8 cellular contexts compared by ENCODE assay signal in the genomic region with DNA sequence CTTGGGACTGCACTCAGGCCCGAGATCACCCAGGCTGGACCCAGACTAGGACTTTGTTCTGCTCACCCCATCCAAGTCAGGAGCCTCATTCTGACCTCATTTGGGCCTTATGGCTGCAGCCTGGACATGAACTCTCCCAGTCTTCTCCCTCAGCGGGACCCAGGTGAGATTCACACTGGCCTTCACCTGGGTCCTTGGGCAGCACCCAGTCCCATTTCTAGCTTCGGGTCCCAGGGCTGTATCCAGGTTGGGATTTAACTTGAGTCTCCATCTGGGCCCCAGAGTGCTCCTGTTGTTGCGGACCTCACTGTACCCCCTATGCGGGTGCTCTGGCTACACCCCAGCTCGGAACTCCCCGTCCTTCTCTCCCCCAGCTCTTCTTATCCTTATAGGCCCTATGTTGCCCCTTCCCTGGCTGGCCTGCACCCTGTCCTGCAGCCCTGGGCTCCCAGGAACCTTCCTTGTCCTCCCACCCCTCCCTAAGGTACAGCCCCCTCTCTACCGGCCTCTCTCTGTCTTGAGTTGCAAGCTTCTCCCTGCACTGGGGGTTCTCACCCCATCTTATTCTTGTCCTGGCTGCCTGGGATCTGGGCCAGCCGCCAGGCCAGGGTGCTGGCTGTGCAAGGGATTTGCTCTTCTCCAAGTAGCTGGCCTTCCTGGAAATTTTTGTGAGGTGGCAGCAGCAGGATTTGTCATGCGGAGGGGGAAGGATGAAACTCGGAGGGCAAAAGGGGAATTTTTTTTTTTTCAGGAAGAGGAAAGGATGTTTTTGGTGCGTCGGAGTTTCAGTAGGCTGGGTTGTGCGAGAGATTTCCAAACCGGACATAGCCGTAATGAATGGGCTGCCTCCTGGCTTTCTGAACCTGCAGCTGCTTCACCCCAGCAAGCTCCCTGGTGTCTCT. TPM values are rescaled to one million over a fixed set of nuclear protein-coding genes. Genes with fewer than 3 reads are reported as not detected.
DNase-seq lines count a peak whose midpoint lies in the region; ATAC-seq and TF ChIP-seq lines count a peak whose summit lies in the region.

No MANE protein-coding gene starts in this region.

- no peak overlapping the region for H2BK5ac ChIP-seq in H9 (ENCODE audit: insufficient read length, low read length)

- peaks cover 67% of the 10 kb centered on the region for H4K20me1 ChIP-seq in BLaER1
- no peaks in the 10 kb centered on the region for H4K20me1 ChIP-seq in H9 (ENCODE audit: control insufficient read depth, insufficient read depth, insufficient read length)

- H3T11ph ChIP-seq in H9 (ENCODE audit: low read length): no peak overlapping the region

- H3K9me3 Mint-ChIP-seq in H9: peaks cover under 1% of the 10 kb centered on the region in 2 experiments
- peaks cover 17% of the 10 kb centered on the region for H3K9me3 Mint-ChIP-seq in glutamatergic neuron (ENCODE audit: unreplicated experiment)

- H3K9ac ChIP-seq in BLaER1 (peak overlapping the region; percentile 88), H9 (ENCODE audit: extremely low read depth, insufficient read length, low read length) (peak overlapping the region; percentile 53)

- no peak overlapping the region for H2BK12ac ChIP-seq in H9 (ENCODE audit: insufficient read length, low read depth, low read length)

- H3K27ac ChIP-seq in BLaER1: peak overlapping the region; percentile 97
- H3K27ac ChIP-seq in H9 (ENCODE audit: insufficient read length, low read depth, low read length): no peak overlapping the region

- H3K4me3 Mint-ChIP-seq in H9 (peak overlapping the region; percentile 80 to 92), glutamatergic neuron (ENCODE audit: unreplicated experiment) (peak overlapping the region; percentile 91)

- H3K4me2 ChIP-seq in BLaER1: peak overlapping the region; percentile 100
- H3K4me2 ChIP-seq in H9 (ENCODE audit: insufficient read depth, insufficient read length, low read length): peak overlapping the region; percentile 80

- no peak overlapping the region for H2BK15ac ChIP-seq in H9 (ENCODE audit: low read depth, low read length)

- peaks cover 21 to 22% of the 10 kb centered on the region in 2 experiments for H3K4me1 Mint-ChIP-seq in H9
- H3K4me1 Mint-ChIP-seq in glutamatergic neuron (ENCODE audit: low read depth, unreplicated experiment): peaks cover 26% of the 10 kb centered on the region

- no peak overlapping the region for H4K91ac ChIP-seq in H9 (ENCODE audit: insufficient read length, low read depth, low read length)

- H3K79me1 ChIP-seq in H9 (ENCODE audit: insufficient read depth, low read depth, low read length, poor library complexity, severe bottlenecking): no peaks in the 10 kb centered on the region

- TF ChIP-seq CTCF in H9 (conservative IDR thresholded peaks at IDR 0.05) (no peak), glutamatergic neuron (IDR thresholded peaks at IDR 0.05; ENCODE audit: partially characterized antibody, unreplicated experiment) (no peak), retinal pigment epithelial cell (conservative IDR thresholded peaks at IDR 0.05; ENCODE audit: low read depth, low read length) (no peak)

- no peak overlapping the region; the same call in 1 of the 2 replicates for H3K14ac ChIP-seq in H9 (ENCODE audit: insufficient read depth, low read length)

- H3K27me3 ChIP-seq in BLaER1: peaks cover 18% of the 10 kb centered on the region
- peaks cover 7% of the 10 kb centered on the region; the same call in 1 of the 2 replicates for H3K27me3 ChIP-seq in H9 (ENCODE audit: insufficient read depth, low read length)

- no peak overlapping the region for H4K8ac ChIP-seq in H9 (replicated peaks; ENCODE audit: insufficient read length, low read depth, low read length)

- H3K36me3 Mint-ChIP-seq in H9 (ENCODE audit: insufficient read depth in 1 of 3, low read depth in 3 of 3) (peaks cover 0 to 4% (median 0%) of the 10 kb centered on the region in 3 experiments; a peak in 3 of 7 replicates), glutamatergic neuron (ENCODE audit: unreplicated experiment) (no peaks in the 10 kb centered on the region)

- H2BK120ac ChIP-seq in H9 (ENCODE audit: low read depth, low read length, poor library complexity, severe bottlenecking): no peak overlapping the region

- H3K4me3 ChIP-seq in BLaER1 (peak overlapping the region; percentile 95), retinal pigment epithelial cell (ENCODE audit: low read length) (peak overlapping the region; percentile 97)

- ATAC-seq in GM21515 (IDR thresholded peaks at IDR 0.05; ENCODE audit: unreplicated experiment) (no peak), HG03108 (IDR thresholded peaks at IDR 0.05; ENCODE audit: unreplicated experiment) (no peak)

- H2AK5ac ChIP-seq in H9 (ENCODE audit: insufficient read length, low read length): no peak overlapping the region

- no peak overlapping the region for H3K23ac ChIP-seq in H9 (ENCODE audit: insufficient read length, low read depth, low read length)

- H3K56ac ChIP-seq in H9 (ENCODE audit: insufficient read length, low read depth, low read length): no peak overlapping the region

- no peak overlapping the region for H3K4ac ChIP-seq in H9 (ENCODE audit: low read depth, low read length)

- DNase-seq in H9 (no peak), glutamatergic neuron (no peak), retinal pigment epithelial cell (ENCODE audit: low read depth) (no peak), NCI-H187 treated with DMSO at 0.1 percent for 48 hours (lab: John Stamatoyannopoulos, UW) (no peak)
- DNase-seq in activated CD8-positive, alpha-beta memory T cell treated with anti-CD3 and anti-CD28 coated beads, Interleukin-2, amount 50 U/mL, for 48 hours: peak; percentile 59

- H3K27ac Mint-ChIP-seq in H9 (peak overlapping the region in 1 of 3 experiments; percentile 34; a peak in 1 of 7 replicates), glutamatergic neuron (ENCODE audit: unreplicated experiment) (peak overlapping the region; percentile 77)

- peaks cover 33% of the 10 kb centered on the region for H3K27me3 Mint-ChIP-seq in H9 (ENCODE audit: low read depth)
- peaks cover 15% of the 10 kb centered on the region for H3K27me3 Mint-ChIP-seq in glutamatergic neuron (ENCODE audit: unreplicated experiment)

- no peak overlapping the region for H3K18ac ChIP-seq in H9 (ENCODE audit: insufficient read length, low read depth, low read length)

- no peak overlapping the region for H2BK20ac ChIP-seq in H9 (ENCODE audit: low read depth, low read length, poor library complexity, severe bottlenecking)

- whole genome bisulfite sequencing in H9 (ENCODE audit: extremely low coverage, insufficient read length, low lambda C conversion rate): no CpG with 5 or more reads among the region's 16 CpGs

- H2AFZ ChIP-seq in H9 (ENCODE audit: low read length): no peak overlapping the region

- H3K4me1 ChIP-seq in BLaER1 (peaks cover 68% of the 10 kb centered on the region), H9 (ENCODE audit: insufficient read depth, low read length) (no peaks in the 10 kb centered on the region)

- H3K9me3 ChIP-seq in BLaER1: no peaks in the 10 kb centered on the region
- H3K9me3 ChIP-seq in H9 (ENCODE audit: control insufficient read depth, low read depth, low read length): no peaks in the 10 kb centered on the region

- H3K79me2 ChIP-seq in H9 (ENCODE audit: insufficient read depth, low read length): no peaks in the 10 kb centered on the region; the same call in 1 of the 2 replicates

- no peaks in the 10 kb centered on the region; the same call in 1 of the 2 replicates for H3K36me3 ChIP-seq in BLaER1

- H4K5ac ChIP-seq in H9 (ENCODE audit: insufficient read length, low read depth, low read length): no peak overlapping the region

- H3K23me2 ChIP-seq in H9 (ENCODE audit: insufficient read length, low read depth, low read length, poor library complexity, severe bottlenecking): peaks cover 15% of the 10 kb centered on the region

RNA-seq across cellular contexts. Expression of gene MAP2K3, which starts 0.9 kb away (rescaled TPM):
- 26.1 and 27.0 TPM in 2 replicates for total RNA-seq in H9 (2021)
- total RNA-seq in glutamatergic neuron (ENCODE audit: unreplicated experiment): 38.0 TPM

RNA-seq across cellular contexts. Expression of gene NATD1, which starts 32.2 kb away (rescaled TPM):
- total RNA-seq in H9 (2021) (7.3 and 7.5 TPM in 2 replicates), glutamatergic neuron (ENCODE audit: unreplicated experiment) (45.9 TPM)
